Comparison of ENCODE assay signal across 1 cellular context in genomic region chr7:95590387-95591248, GRCh38.
TF ChIP-seq lines count a peak whose summit lies in the region.

No MANE protein-coding gene starts in this region.

TF ChIP-seq in HepG2, 621 proteins besides CTCF, POLR2A, EP300 and RAD21 (continued from another document and continues in another):
- TF ChIP-seq ZNF816 (CRISPR knock-in tag; IDR thresholded peaks at IDR 0.05; ENCODE audit: borderline replicate concordance): peak; percentile 28; the same call in 1 of the 2 replicates
- peak; percentile 73 for TF ChIP-seq SP5 (CRISPR knock-in tag; IDR thresholded peaks at IDR 0.05; ENCODE audit: borderline replicate concordance, low read depth)
- TF ChIP-seq ZBTB25 (CRISPR knock-in tag; IDR thresholded peaks at IDR 0.05): peak; percentile 65; the same call in 1 of the 2 replicates
- TF ChIP-seq HMG20A (CRISPR knock-in tag; IDR thresholded peaks at IDR 0.05; ENCODE audit: borderline replicate concordance): peak; percentile 98
- 0 out of 2 replicates have a peak, but pooled peaks have one; percentile 31 for TF ChIP-seq LCORL (IDR thresholded peaks at IDR 0.05)
- TF ChIP-seq LCORL (CRISPR knock-in tag; IDR thresholded peaks at IDR 0.05): peak; percentile 51; the same call in 1 of the 2 replicates
- TF ChIP-seq PCBP2 (optimal IDR thresholded peaks at IDR 0.05; ENCODE audit: low read depth, low read length, poor library complexity, severe bottlenecking): no peak
- peak; percentile 54; the same call in 1 of the 2 replicates for TF ChIP-seq PHF21A (CRISPR knock-in tag; IDR thresholded peaks at IDR 0.05)
- peak; percentile 85; the same call in 1 of the 2 replicates for TF ChIP-seq MIER3 (CRISPR knock-in tag; IDR thresholded peaks at IDR 0.05; ENCODE audit: borderline replicate concordance)
- no peak for TF ChIP-seq BCL3 (CRISPR knock-in tag; IDR thresholded peaks at IDR 0.05)
- 0 out of 2 replicates have a peak, but pooled peaks have one; percentile 46 for TF ChIP-seq KLF9 (CRISPR knock-in tag; IDR thresholded peaks at IDR 0.05; ENCODE audit: low read depth)
- no peak for TF ChIP-seq HMGA1 (CRISPR knock-in tag; conservative IDR thresholded peaks at IDR 0.05)
- peak; percentile 56; the same call in 1 of the 2 replicates for TF ChIP-seq SIX4 (CRISPR knock-in tag; IDR thresholded peaks at IDR 0.05)
- TF ChIP-seq SAP130 (CRISPR knock-in tag; IDR thresholded peaks at IDR 0.05; ENCODE audit: low read depth): peak; percentile 64
- no peak for TF ChIP-seq ZSCAN22 (CRISPR knock-in tag; IDR thresholded peaks at IDR 0.05)
- TF ChIP-seq SAFB2 (CRISPR knock-in tag; IDR thresholded peaks at IDR 0.05; ENCODE audit: borderline replicate concordance, low read depth): no peak
- TF ChIP-seq PREB (CRISPR knock-in tag; IDR thresholded peaks at IDR 0.05): no peak
- TF ChIP-seq MAFK (conservative IDR thresholded peaks at IDR 0.05 in 1 of 2, IDR thresholded peaks at IDR 0.05 in 1 of 2; ENCODE audit: low read length in 2 of 2): no peak
- TF ChIP-seq POGZ (CRISPR knock-in tag; IDR thresholded peaks at IDR 0.05): peak; percentile 44; the same call in 1 of the 2 replicates
- TF ChIP-seq HCFC1 (IDR thresholded peaks at IDR 0.05; ENCODE audit: low read depth, low read length): no peak
- no peak for TF ChIP-seq NFYC (CRISPR knock-in tag; IDR thresholded peaks at IDR 0.05)
- TF ChIP-seq SMC3 (IDR thresholded peaks at IDR 0.05; ENCODE audit: low read length): no peak
- peak; percentile 62; the same call in 1 of the 2 replicates for TF ChIP-seq ZBTB34 (CRISPR knock-in tag; IDR thresholded peaks at IDR 0.05)
- no peak for TF ChIP-seq HNRNPL (IDR thresholded peaks at IDR 0.05; ENCODE audit: low read depth, low read length)
- TF ChIP-seq TEF (CRISPR knock-in tag; IDR thresholded peaks at IDR 0.05): peak; percentile 90
- TF ChIP-seq NFIC (IDR thresholded peaks at IDR 0.05; ENCODE audit: low read length): peak; percentile 85; the same call in 1 of the 2 replicates
- no peak for TF ChIP-seq POLR2AphosphoS2 (IDR thresholded peaks at IDR 0.05; ENCODE audit: low read depth, low read length)
- TF ChIP-seq PPARG (CRISPR knock-in tag; conservative IDR thresholded peaks at IDR 0.05): peak; percentile 97
- 0 out of 2 replicates have a peak, but pooled peaks have one; percentile 5 for TF ChIP-seq STAG1 (CRISPR knock-in tag; IDR thresholded peaks at IDR 0.05)
- TF ChIP-seq SOX13 (IDR thresholded peaks at IDR 0.05): peak; percentile 27; the same call in 1 of the 2 replicates
- TF ChIP-seq SOX13 (CRISPR knock-in tag; conservative IDR thresholded peaks at IDR 0.05 in 1 of 2, IDR thresholded peaks at IDR 0.05 in 1 of 2): peak in 1 of 2 experiments; percentile 94; a peak in 2 of 4 replicates
- peak; percentile 51 for TF ChIP-seq TCF7 (IDR thresholded peaks at IDR 0.05; ENCODE audit: low read depth)
- peak; percentile 92; the same call in 1 of the 2 replicates for TF ChIP-seq THYN1 (CRISPR knock-in tag; IDR thresholded peaks at IDR 0.05; ENCODE audit: borderline replicate concordance, low read depth)
- peak; percentile 84 for TF ChIP-seq TARDBP (CRISPR knock-in tag; IDR thresholded peaks at IDR 0.05)
- no peak for TF ChIP-seq ZKSCAN1 (IDR thresholded peaks at IDR 0.05; ENCODE audit: low read length)
- peak; percentile 37; the same call in 1 of the 2 replicates for TF ChIP-seq IKZF5 (CRISPR knock-in tag; IDR thresholded peaks at IDR 0.05)
- TF ChIP-seq KLF6 (CRISPR knock-in tag; IDR thresholded peaks at IDR 0.05): peak; percentile 56; the same call in 1 of the 2 replicates
- TF ChIP-seq DNMT3B (CRISPR knock-in tag; conservative IDR thresholded peaks at IDR 0.05): no peak
- 0 out of 2 replicates have a peak, but pooled peaks have one; percentile 35 for TF ChIP-seq MIER2 (CRISPR knock-in tag; IDR thresholded peaks at IDR 0.05)
- no peak for TF ChIP-seq DMAP1 (CRISPR knock-in tag; IDR thresholded peaks at IDR 0.05)
- TF ChIP-seq ZNF12 (CRISPR knock-in tag; IDR thresholded peaks at IDR 0.05): peak; percentile 54; the same call in 1 of the 2 replicates
- peak; percentile 99 for TF ChIP-seq RXRB (CRISPR knock-in tag; IDR thresholded peaks at IDR 0.05; ENCODE audit: borderline replicate concordance)
- TF ChIP-seq GATA4 (IDR thresholded peaks at IDR 0.05; ENCODE audit: borderline replicate concordance, low read depth): peak; percentile 84; the same call in 1 of the 2 replicates
- 0 out of 2 replicates have a peak, but pooled peaks have one; percentile 38 for TF ChIP-seq ZNF264 (CRISPR knock-in tag; IDR thresholded peaks at IDR 0.05)
- peak; percentile 52; the same call in 1 of the 2 replicates for TF ChIP-seq ZFP1 (CRISPR knock-in tag; IDR thresholded peaks at IDR 0.05)
- TF ChIP-seq ATF2 (CRISPR knock-in tag; IDR thresholded peaks at IDR 0.05): 0 out of 2 replicates have a peak, but pooled peaks have one; percentile 60
- TF ChIP-seq ZKSCAN8 (CRISPR knock-in tag; IDR thresholded peaks at IDR 0.05; ENCODE audit: borderline replicate concordance): peak; percentile 80; the same call in 1 of the 2 replicates
- no peak for TF ChIP-seq GTF3A (CRISPR knock-in tag; conservative IDR thresholded peaks at IDR 0.05)
- peak; percentile 82; the same call in 1 of the 2 replicates for TF ChIP-seq THRA (CRISPR knock-in tag; IDR thresholded peaks at IDR 0.05; ENCODE audit: borderline replicate concordance)
- TF ChIP-seq MBD4 (IDR thresholded peaks at IDR 0.05; ENCODE audit: borderline replicate concordance, low read length): peak; percentile 62; the same call in 1 of the 2 replicates
- TF ChIP-seq ZGPAT (CRISPR knock-in tag; IDR thresholded peaks at IDR 0.05): peak; percentile 85
- no peak for TF ChIP-seq ZNF20 (CRISPR knock-in tag; IDR thresholded peaks at IDR 0.05)
- peak; percentile 34; the same call in 1 of the 2 replicates for TF ChIP-seq ZNF280D (CRISPR knock-in tag; IDR thresholded peaks at IDR 0.05)
